Comparison of ENCODE assay signal across 15 cellular contexts in the genomic region with DNA sequence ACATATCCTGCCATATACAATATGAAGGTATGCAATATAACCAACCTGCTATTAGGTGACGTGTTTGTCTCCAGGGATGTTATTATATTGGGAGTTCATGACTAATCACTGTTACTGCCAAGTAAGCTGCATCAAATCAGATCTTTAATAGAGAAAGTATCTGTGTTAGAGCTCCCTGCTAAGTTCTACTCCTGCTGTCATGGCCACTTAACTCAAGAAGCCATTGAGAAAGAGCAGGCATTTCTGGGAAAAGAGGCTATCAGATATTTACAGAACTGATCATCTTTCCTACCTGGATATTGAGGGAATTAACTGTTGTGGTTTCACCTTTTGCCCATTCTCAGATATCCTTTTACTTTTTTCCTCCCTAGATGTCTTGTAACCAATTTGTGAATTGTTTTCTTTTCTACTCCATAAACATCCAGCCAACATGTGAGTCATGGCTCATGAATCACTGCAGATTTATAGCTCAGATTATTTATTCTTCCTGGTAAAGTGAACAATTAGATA.
DNase-seq lines count a peak whose midpoint lies in the region; ATAC-seq and TF ChIP-seq lines count a peak whose summit lies in the region.
"Had no signal": no experiment of that assay in that cellular context is flagged by ENCODE, and none has a peak within 500 bp of the region (broad histone marks: within the 10 kb centered on the region; RNA-seq: fewer than 3 reads in every experiment).

No MANE protein-coding gene starts in this region.

- H3K4me1 Mint-ChIP-seq in nephron: peaks cover 19% of the 10 kb centered on the region
- H3K4me1 Mint-ChIP-seq: activated B cell treated with CpG ODN at 0.5 μM for 24 hours had no signal

- no peak overlapping the region for H3K4me3 Mint-ChIP-seq in nephron
- H3K4me3 Mint-ChIP-seq: activated B cell treated with CpG ODN at 0.5 μM for 24 hours; activated T-cell treated with anti-CD3 and anti-CD28 coated beads, Interleukin-2, amount 50 U/mL, for 24 hours had no signal

- DNase-seq in DMS79 (lab: John Stamatoyannopoulos, UW) (peak; percentile 71), NCI-H128 (lab: John Stamatoyannopoulos, UW; ENCODE audit: unreplicated experiment) (peak; percentile 38), astrocyte of the cerebellum (ENCODE audit: low read depth) (peak; percentile 81), iPS-NIHi7 (ENCODE audit: extremely low spot score) (no peak), G401 (ENCODE audit: low spot score) (no peak), iPS-NIHi11 (ENCODE audit: low spot score) (no peak)
- DNase-seq: activated B cell treated with CpG ODN at 0.5 μM for 24 hours; activated T-cell treated with anti-CD3 and anti-CD28 coated beads, Interleukin-2, amount 50 U/mL, for 24 hours; NCI-H1105; Peyer's patch; psoas muscle; tibial artery had no signal

- in situ Hi-C loops in astrocyte of the cerebellum (cut with HindIII; ENCODE audit: low sequenced_read_pairs) (no loop called here), G401 (cut with HindIII; ENCODE audit: low sequenced_read_pairs) (no loop called here)

- H3K36me3 Mint-ChIP-seq in nephron (ENCODE audit: low read depth): no peaks in the 10 kb centered on the region

- H3K9me3 Mint-ChIP-seq in nephron: no peaks in the 10 kb centered on the region
- H3K9me3 Mint-ChIP-seq: activated B cell treated with CpG ODN at 0.5 μM for 24 hours; activated T-cell treated with anti-CD3 and anti-CD28 coated beads, Interleukin-2, amount 50 U/mL, for 24 hours had no signal

- ATAC-seq in HG02798 (IDR thresholded peaks at IDR 0.05; ENCODE audit: poor library complexity, unreplicated experiment): no peak
- ATAC-seq: gastroesophageal sphincter, psoas muscle had no signal

- TF ChIP-seq CTCF in astrocyte of the cerebellum (IDR thresholded peaks at IDR 0.05; ENCODE audit: low read depth, low read length, missing control alignments) (no peak), nephron (IDR thresholded peaks at IDR 0.05; ENCODE audit: unreplicated experiment in 3 of 3) (no peak)

- H3K27ac Mint-ChIP-seq in nephron: peak overlapping the region in 2 of 3 experiments; percentile 14 to 59
- H3K27ac Mint-ChIP-seq: activated B cell treated with CpG ODN at 0.5 μM for 24 hours; activated T-cell treated with anti-CD3 and anti-CD28 coated beads, Interleukin-2, amount 50 U/mL, for 24 hours had no signal

- H3K4me3 ChIP-seq in astrocyte of the cerebellum (ENCODE audit: low read depth, low read length): no peak overlapping the region
- H3K4me3 ChIP-seq: gastroesophageal sphincter, Peyer's patch, psoas muscle, tibial artery had no signal

- H3K27me3 Mint-ChIP-seq in nephron (ENCODE audit: low read depth): no peaks in the 10 kb centered on the region
- H3K27me3 Mint-ChIP-seq: activated B cell treated with CpG ODN at 0.5 μM for 24 hours; activated T-cell treated with anti-CD3 and anti-CD28 coated beads, Interleukin-2, amount 50 U/mL, for 24 hours had no signal

Comparison
In these comparisons a context has a peak if more than half of its experiments do, and no peak if none do; other contexts are left out.
1. DNase-seq: peak in DMS79 (single experiment), NCI-H128 (single experiment) and astrocyte of the cerebellum (single experiment); none in iPS-NIHi7 (single experiment), G401 (single experiment) and iPS-NIHi11 (single experiment).